24 cellular contexts compared by ENCODE assay signal in genomic region chr17:37847102-37847501, GRCh38.
"Had no signal": no experiment of that assay in that cellular context is flagged by ENCODE, and none has a peak within 500 bp of the region (broad histone marks: within the 10 kb centered on the region; RNA-seq: fewer than 3 reads in every experiment).

No MANE protein-coding gene starts in this region.

- DNase-seq: effector memory CD8-positive, alpha-beta T cell; gastrocnemius medialis; heart right ventricle; hypothalamus; mucosa of descending colon; naive thymus-derived CD8-positive, alpha-beta T cell; nucleus accumbens; pancreas; right cardiac atrium; stimulated activated CD4-positive, alpha-beta T cell treated with anti-CD3 and anti-CD28 coated beads, Interleukin-2, amount 100 ng/mL, for 48 hours; stimulated activated CD8-positive, alpha-beta memory T cell treated with anti-CD3 and anti-CD28 coated beads, Interleukin-4, amount 100 ng/mL, for 48 hours; tibial artery; upper lobe of left lung; uterus had no signal

- H3K4me3 Mint-ChIP-seq: dendritic cell treated with granulocyte-macrophage colony-stimulating factor and Interleukin-4, amounts not matched to agents 40 ng/mL and 50 ng/mL, for 4 days; effector memory CD8-positive, alpha-beta T cell; neural progenitor cell; stimulated activated memory B cell treated with anti-CD40 and anti-IgM and Interleukin-4, amounts not matched to agents 10 μg/mL and 1 μg/mL and 100 μg/mL, for 72 hours; stimulated activated naive CD8-positive, alpha-beta T cell treated with anti-CD3 and anti-CD28 coated beads, Interleukin-15, Interleukin-2, amounts not matched to agents 100 ng/mL and 50 ng/mL, for 24 hours had no signal

- H3K36me3 ChIP-seq: esophagus muscularis mucosa, gastrocnemius medialis, heart right ventricle, neural progenitor cell, pancreas, tibial artery, upper lobe of left lung, uterus had no signal

- H3K9me3 Mint-ChIP-seq: dendritic cell treated with granulocyte-macrophage colony-stimulating factor and Interleukin-4, amounts not matched to agents 40 ng/mL and 50 ng/mL, for 4 days; effector memory CD8-positive, alpha-beta T cell; naive thymus-derived CD8-positive, alpha-beta T cell; neural progenitor cell; stimulated activated memory B cell treated with anti-CD40 and anti-IgM and Interleukin-4, amounts not matched to agents 10 μg/mL and 1 μg/mL and 100 μg/mL, for 72 hours had no signal

- H3K27me3 Mint-ChIP-seq: dendritic cell treated with granulocyte-macrophage colony-stimulating factor and Interleukin-4, amounts not matched to agents 40 ng/mL and 50 ng/mL, for 4 days; stimulated activated naive CD8-positive, alpha-beta T cell treated with anti-CD3 and anti-CD28 coated beads, Interleukin-15, Interleukin-2, amounts not matched to agents 100 ng/mL and 50 ng/mL, for 24 hours had no signal

- H3K4me1 ChIP-seq: gastrocnemius medialis, neural progenitor cell, pancreas, uterus had no signal

- H3K36me3 Mint-ChIP-seq: naive thymus-derived CD8-positive, alpha-beta T cell; neural progenitor cell; stimulated activated memory B cell treated with anti-CD40 and anti-IgM and Interleukin-4, amounts not matched to agents 10 μg/mL and 1 μg/mL and 100 μg/mL, for 72 hours had no signal

- H2AFZ ChIP-seq: neural progenitor cell had no signal

- FAIRE-seq: islet of Langerhans, pancreas had no signal

- H3K27ac Mint-ChIP-seq: dendritic cell treated with granulocyte-macrophage colony-stimulating factor and Interleukin-4, amounts not matched to agents 40 ng/mL and 50 ng/mL, for 4 days; neural progenitor cell; progenitor cell of endocrine pancreas; stimulated activated memory B cell treated with anti-CD40 and anti-IgM and Interleukin-4, amounts not matched to agents 10 μg/mL and 1 μg/mL and 100 μg/mL, for 72 hours; stimulated activated naive CD8-positive, alpha-beta T cell treated with anti-CD3 and anti-CD28 coated beads, Interleukin-15, Interleukin-2, amounts not matched to agents 100 ng/mL and 50 ng/mL, for 24 hours had no signal

- H3K27me3 ChIP-seq: upper lobe of left lung, uterus had no signal

- H3K4me2 ChIP-seq: neural progenitor cell, smooth muscle cell had no signal

- H3K4me3 ChIP-seq: esophagus muscularis mucosa, gastrocnemius medialis, heart right ventricle, mucosa of descending colon, neural progenitor cell, pancreas, smooth muscle cell, tibial artery, upper lobe of left lung, uterus had no signal

- H3K9me3 ChIP-seq: esophagus muscularis mucosa, gastrocnemius medialis, heart right ventricle, mucosa of descending colon, pancreas, tibial artery, upper lobe of left lung, uterus had no signal

- H3K9ac ChIP-seq: neural progenitor cell had no signal

- H3K27ac ChIP-seq: epithelial cell of prostate, esophagus muscularis mucosa, gastrocnemius medialis, heart right ventricle, neural progenitor cell, pancreas, tibial artery, upper lobe of left lung, uterus had no signal

- ATAC-seq: gastrocnemius medialis; heart right ventricle; left lobe of liver; mucosa of descending colon; naive thymus-derived CD8-positive, alpha-beta T cell; pancreas; right cardiac atrium; stimulated activated memory B cell treated with anti-CD40 and anti-IgM and Interleukin-4, amounts not matched to agents 10 μg/mL and 1 μg/mL and 100 μg/mL, for 72 hours had no signal
